Comparison of ENCODE assay signal across 21 cellular contexts in the genomic region with DNA sequence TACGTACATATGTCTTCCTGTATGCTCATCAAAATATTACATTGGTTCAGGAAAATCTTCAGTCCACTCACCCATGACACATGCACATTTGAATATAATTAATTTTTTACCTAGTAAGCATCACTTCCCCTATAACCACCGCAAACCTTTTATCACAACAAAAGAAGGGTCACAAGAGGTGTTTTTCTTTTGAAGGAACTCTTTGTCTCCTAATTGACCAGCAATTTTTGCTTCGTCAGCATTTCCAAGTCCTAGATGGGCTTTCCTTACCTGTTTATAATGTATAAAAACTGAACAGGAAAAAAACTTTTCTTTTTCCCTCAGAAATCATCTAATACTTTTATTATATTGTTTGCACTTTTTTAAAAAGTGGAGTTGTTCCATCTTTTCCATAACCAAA.
"Had no signal": no experiment of that assay in that cellular context is flagged by ENCODE, and none has a peak within 500 bp of the region (broad histone marks: within the 10 kb centered on the region; RNA-seq: fewer than 3 reads in every experiment).

No MANE protein-coding gene starts in this region.

- H3K79me2 ChIP-seq: hepatocyte had no signal

- H3K36me3 ChIP-seq: left ventricle myocardium inferior, lower lobe of right lung, neural progenitor cell, pancreas, suprapubic skin, thyroid gland, upper lobe of left lung, uterus had no signal

- H3K27ac ChIP-seq: dorsolateral prefrontal cortex, hepatocyte, left ventricle myocardium inferior, lower lobe of right lung, neural progenitor cell, pancreas, suprapubic skin, thyroid gland, upper lobe of left lung, uterus had no signal

- H3K9me3 ChIP-seq: pancreas, thyroid gland, uterus had no signal

- FAIRE-seq: kidney, pancreas had no signal

- H3K4me3 ChIP-seq: dorsolateral prefrontal cortex, hepatocyte, left ventricle myocardium inferior, lower lobe of right lung, neural progenitor cell, pancreas, smooth muscle cell, suprapubic skin, thyroid gland, upper lobe of left lung, uterus had no signal

- H3K4me1 ChIP-seq: left ventricle myocardium inferior, lower lobe of right lung, neural progenitor cell, pancreas, suprapubic skin, thyroid gland, upper lobe of left lung, uterus had no signal

- H3K27me3 ChIP-seq: dorsolateral prefrontal cortex, hepatocyte, neural progenitor cell, pancreas, suprapubic skin, thyroid gland, upper lobe of left lung, uterus had no signal

- H3K9ac ChIP-seq: neural progenitor cell had no signal

- H2AFZ ChIP-seq: hepatocyte, neural progenitor cell had no signal

- DNase-seq: dorsolateral prefrontal cortex; effector CD8-positive, alpha-beta T cell; foreskin melanocyte; head of caudate nucleus; kidney; left cardiac atrium; left ventricle myocardium inferior; lower lobe of right lung; nucleus accumbens; pancreas; right cardiac atrium; stimulated activated CD4-positive, alpha-beta T cell treated with anti-CD3 and anti-CD28 coated beads, Interleukin-2, amount 100 ng/mL, for 48 hours; stimulated activated naive CD4-positive, alpha-beta T cell treated with Interleukin-2 at 50 U/mL for 16 hours; thyroid gland; upper lobe of left lung; uterus had no signal

- ATAC-seq: left cardiac atrium; lower lobe of right lung; natural killer cell treated with Interleukin-12 subunit alpha and Interleukin-12 subunit beta and Interleukin-15 and Interleukin-18, amount 100 ng/mL, for 72 hours; pancreas; right cardiac atrium had no signal

- H3K4me2 ChIP-seq: hepatocyte, neural progenitor cell, smooth muscle cell had no signal
